Comparison of ENCODE assay signal across 8 cellular contexts in genomic region chr1:9910425-9911178, GRCh38. TPM values are rescaled to one million over a fixed set of nuclear protein-coding genes. Genes with fewer than 3 reads are reported as not detected.
DNase-seq lines count a peak whose midpoint lies in the region; ATAC-seq, FAIRE-seq and TF ChIP-seq lines count a peak whose summit lies in the region.

No MANE protein-coding gene starts in this region.

- no peaks in the 10 kb centered on the region for H3K27me3 ChIP-seq in BE2C
- no peaks in the 10 kb centered on the region for H3K27me3 ChIP-seq in layer of hippocampus (ENCODE audit: control insufficient read depth, insufficient read depth, low read length)

- FAIRE-seq in GM19239 (lab: Jason Lieb, UNC), result peak; percentile 97

- peak overlapping the region; percentile 92 for H3K27ac Mint-ChIP-seq in activated CD4-positive, alpha-beta T cell treated with anti-CD3 and anti-CD28 coated beads for 36 hours

- H3K36me3 Mint-ChIP-seq in activated CD4-positive, alpha-beta T cell treated with anti-CD3 and anti-CD28 coated beads for 36 hours (ENCODE audit: low read depth), result no peaks in the 10 kb centered on the region

- no peaks in the 10 kb centered on the region for H3K9me3 Mint-ChIP-seq in activated CD4-positive, alpha-beta T cell treated with anti-CD3 and anti-CD28 coated beads for 36 hours (ENCODE audit: low read depth)

- intact Hi-C loops in activated CD4-positive, alpha-beta T cell treated with anti-CD3 and anti-CD28 coated beads for 36 hours (cut with DNase I, micrococcal nuclease), result loop anchor here (1.0 to 5.0 kb wide), 23 partner anchors 33 to 1772 kb away; partner anchors contain the start of genes LZIC (in 2 of the 2), NMNAT1 (in 2 of the 2), SLC25A33 (in 2 of the 2) and UBE4B (in 2 of the 2)

- ATAC-seq in HG03442 (IDR thresholded peaks at IDR 0.05; ENCODE audit: unreplicated experiment), result peak; percentile 93
- ATAC-seq in activated CD4-positive, alpha-beta T cell treated with anti-CD3 and anti-CD28 coated beads for 36 hours, result peak; percentile 96

- no peaks in the 10 kb centered on the region for H3K36me3 ChIP-seq in BE2C

- CTCF ChIA-PET in activated CD4-positive, alpha-beta T cell treated with anti-CD3 and anti-CD28 coated beads for 36 hours (lab: Charles Lee), result interaction anchor here (1.0 to 1.2 kb wide), 2 partner anchors 32 to 126 kb away, joined by 4 to 11 read pairs; partner anchors contain the start of genes LZIC and NMNAT1

- TF ChIP-seq CTCF in BE2C (IDR thresholded peaks at IDR 0.05; ENCODE audit: low read depth, low read length) (no peak), choroid plexus epithelial cell (conservative IDR thresholded peaks at IDR 0.05; ENCODE audit: low read depth, low read length) (no peak)

- H3K27ac ChIP-seq in layer of hippocampus (ENCODE audit: low read depth, low read length), result peak overlapping the region; percentile 89

- peak overlapping the region; percentile 82 for H3K4me3 Mint-ChIP-seq in activated CD4-positive, alpha-beta T cell treated with anti-CD3 and anti-CD28 coated beads for 36 hours

- DNase-seq in BE2C (peak; percentile 99), GM19239 (ENCODE audit: insufficient read length, low spot score) (peak; percentile 97), NCI-H510A treated with DMSO at 0.1 percent for 48 hours (lab: John Stamatoyannopoulos, UW) (peak; percentile 100), choroid plexus epithelial cell (ENCODE audit: low read depth) (peak; percentile 100)
- DNase-seq in activated CD4-positive, alpha-beta T cell treated with anti-CD3 and anti-CD28 coated beads for 36 hours, result peak; percentile 100
- DNase-seq in stimulated activated CD4-positive, alpha-beta T cell treated with anti-CD3 and anti-CD28 coated beads, Interleukin-1b, Interleukin-23, amount 100 ng/mL, for 24 hours (ENCODE audit: low read depth in 4 of 4, low spot score in 1 of 4), result peak; percentile 100

- H3K27me3 Mint-ChIP-seq in activated CD4-positive, alpha-beta T cell treated with anti-CD3 and anti-CD28 coated beads for 36 hours, result no peaks in the 10 kb centered on the region

- peak overlapping the region; percentile 65 for H3K4me3 ChIP-seq in BE2C (ENCODE audit: low read depth, low read length)
- peak overlapping the region; percentile 73 for H3K4me3 ChIP-seq in choroid plexus epithelial cell (ENCODE audit: low read depth, low read length)

- H3K4me1 ChIP-seq in BE2C, result no peaks in the 10 kb centered on the region

- POLR2A ChIA-PET in activated CD4-positive, alpha-beta T cell treated with anti-CD3 and anti-CD28 coated beads for 36 hours (lab: Charles Lee), result interaction anchor here (0.6 kb wide), 3 partner anchors 42 to 278 kb away, joined by 4 to 7 read pairs (median 5); no protein-coding TSS in a partner anchor

- H3K4me1 Mint-ChIP-seq in activated CD4-positive, alpha-beta T cell treated with anti-CD3 and anti-CD28 coated beads for 36 hours, result peaks cover 23% of the 10 kb centered on the region

- no peaks in the 10 kb centered on the region for H3K9me3 ChIP-seq in BE2C

RNA-seq across cellular contexts. Expression of gene CTNNBIP1, which starts 0.5 kb away (rescaled TPM):
- 0.68 TPM for polyA plus RNA-seq in BE2C (2012; ENCODE audit: insufficient read depth, insufficient read length, low read depth)
- 10 to 100 TPM in 1 of 2 experiments, 1 to 10 TPM in 1; 7.5 to 11.0 TPM for total RNA-seq in activated CD4-positive, alpha-beta T cell treated with anti-CD3 and anti-CD28 coated beads for 36 hours

RNA-seq across cellular contexts. Expression of gene LZIC, which starts 32.6 kb away (rescaled TPM):
- polyA plus RNA-seq in BE2C (2012; ENCODE audit: insufficient read depth, insufficient read length, low read depth), result 11.1 TPM
- total RNA-seq in activated CD4-positive, alpha-beta T cell treated with anti-CD3 and anti-CD28 coated beads for 36 hours, result 10 to 100 TPM; 23.4 to 32.0 TPM

RNA-seq across cellular contexts. Expression of gene NMNAT1, which starts 32.7 kb away (rescaled TPM):
- polyA plus RNA-seq in BE2C (2012; ENCODE audit: insufficient read depth, insufficient read length, low read depth), result 3.5 TPM
- 1 to 10 TPM; 7.3 to 8.5 TPM for total RNA-seq in activated CD4-positive, alpha-beta T cell treated with anti-CD3 and anti-CD28 coated beads for 36 hours

Comparison
In these comparisons a context has a peak if more than half of its experiments do, and no peak if none do; other contexts are left out.
1. Peak in every context shown above with its lines: DNase-seq, ATAC-seq, H3K4me3 ChIP-seq and H3K27ac ChIP-seq.